Comparison of ENCODE assay signal across 12 cellular contexts in the genomic region with DNA sequence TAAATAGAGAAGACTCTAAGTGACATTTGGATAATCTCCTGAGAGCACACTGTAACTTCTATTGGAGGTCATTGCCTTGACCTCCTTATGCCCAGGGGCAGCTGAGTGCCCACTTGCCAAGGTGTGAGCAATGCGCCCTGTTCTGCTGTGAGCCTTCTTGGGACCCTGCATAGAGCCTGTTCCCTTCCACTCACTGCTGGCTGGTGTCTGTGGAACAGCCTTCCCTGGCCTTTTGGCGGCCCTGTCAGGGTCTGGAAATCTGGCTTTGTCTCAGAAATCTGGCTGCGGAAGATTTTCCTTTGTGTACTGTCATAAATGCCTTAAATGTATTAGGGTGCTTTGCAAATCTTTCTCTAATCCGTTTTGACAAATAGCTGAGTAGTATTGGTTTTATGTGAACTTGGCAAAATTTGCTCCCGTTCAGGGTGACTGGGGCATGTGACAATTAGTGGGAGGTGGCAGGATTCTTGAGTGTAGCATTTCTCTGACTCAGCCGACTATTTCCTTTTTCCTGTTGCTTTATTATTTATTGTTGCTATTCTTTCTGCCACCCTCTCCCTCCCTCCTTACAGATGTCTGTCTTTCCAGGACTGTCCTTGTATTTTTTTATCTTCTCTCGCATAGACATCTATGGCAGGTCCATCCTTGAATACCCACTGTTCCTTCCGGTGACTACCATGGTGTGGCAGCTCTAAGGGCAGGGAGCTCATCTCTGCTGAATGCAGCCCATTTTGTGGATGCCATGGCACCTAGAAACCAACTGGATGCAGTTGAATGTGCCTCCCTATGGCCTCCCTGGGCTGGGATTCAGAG. TPM values are rescaled to one million over a fixed set of nuclear protein-coding genes. Genes with fewer than 3 reads are reported as not detected.
DNase-seq lines count a peak whose midpoint lies in the region; ATAC-seq and TF ChIP-seq lines count a peak whose summit lies in the region.
"Had no signal": no experiment of that assay in that cellular context is flagged by ENCODE, and none has a peak within 500 bp of the region (broad histone marks: within the 10 kb centered on the region; RNA-seq: fewer than 3 reads in every experiment).

No MANE protein-coding gene starts in this region.

- H3K36me3 Mint-ChIP-seq in activated T-cell treated with anti-CD3 and anti-CD28 coated beads, Interleukin-2, amount 50 U/mL, for 72 hours (ENCODE audit: insufficient read depth in 2 of 2), result peaks cover 0 to 4% of the 10 kb centered on the region in 2 donors
- no peaks in the 10 kb centered on the region for H3K36me3 Mint-ChIP-seq in endothelial cell (ENCODE audit: low read depth, unreplicated experiment)

- H3K27ac ChIP-seq in mucosa of rectum (ENCODE audit: low read depth in 2 of 2, low read length in 2 of 2), result peak overlapping the region; percentile 2 to 35
- peak overlapping the region; percentile 44 for H3K27ac ChIP-seq in upper lobe of right lung

- TF ChIP-seq CTCF in endothelial cell (IDR thresholded peaks at IDR 0.05; ENCODE audit: unreplicated experiment) (no peak), upper lobe of right lung (IDR thresholded peaks at IDR 0.05) (no peak), GM10248 (IDR thresholded peaks at IDR 0.05; ENCODE audit: control extremely low read depth, extremely low read depth, low read depth, missing control alignments) (no peak)

- POLR2A ChIA-PET in GM10248 (lab: Yijun Ruan, JAX), result no interaction called here

- ATAC-seq in activated T-cell treated with anti-CD3 and anti-CD28 coated beads, Interleukin-2, amount 50 U/mL, for 72 hours (replicated peaks in 1 of 2), result no peak
- ATAC-seq in upper lobe of right lung, result peak; percentile 48

- peaks cover 39% of the 10 kb centered on the region for H3K4me1 Mint-ChIP-seq in activated T-cell treated with anti-CD3 and anti-CD28 coated beads, Interleukin-2, amount 50 U/mL, for 72 hours (ENCODE audit: low read depth)
- H3K4me1 Mint-ChIP-seq in endothelial cell (ENCODE audit: unreplicated experiment), result peaks cover 36% of the 10 kb centered on the region

- peak; percentile 14 for DNase-seq in activated T-cell treated with anti-CD3 and anti-CD28 coated beads, Interleukin-2, amount 50 U/mL, for 1 hour
- no peak for DNase-seq in activated T-cell treated with anti-CD3 and anti-CD28 coated beads, Interleukin-2, amount 50 U/mL, for 72 hours
- no peak for DNase-seq in endothelial cell (ENCODE audit: low spot score)
- DNase-seq in upper lobe of right lung, result peak; percentile 32
- no peak for DNase-seq in GM10248 (ENCODE audit: extremely low spot score)
- no peak for DNase-seq in GDM1 (lab: John Stamatoyannopoulos, UW)
- DNase-seq in dedifferentiated amniotic fluid mesenchymal stem cell (ENCODE audit: extremely low spot score), result no peak
- DNase-seq: amygdala, mesendoderm, SHP77 had no signal

- no peaks in the 10 kb centered on the region for H3K36me3 ChIP-seq in mucosa of rectum (ENCODE audit: control insufficient read depth in 2 of 2, insufficient read depth in 2 of 2, low read length in 2 of 2)
- no peaks in the 10 kb centered on the region for H3K36me3 ChIP-seq in upper lobe of right lung
- H3K36me3 ChIP-seq: tibial nerve had no signal

- CTCF ChIA-PET in GM10248 (lab: Yijun Ruan, JAX), result interaction anchor here (1.5 kb wide), 1 partner anchor 167 kb away, joined by 3 read pairs; no protein-coding TSS in a partner anchor

- H3K9me3 ChIP-seq in mucosa of rectum (ENCODE audit: control insufficient read depth in 2 of 2, low read length in 2 of 2) (no peaks in the 10 kb centered on the region), upper lobe of right lung (no peaks in the 10 kb centered on the region)
- H3K9me3 ChIP-seq: tibial nerve had no signal

- H3K4me1 ChIP-seq in mucosa of rectum (ENCODE audit: control insufficient read depth in 2 of 2, insufficient read depth in 2 of 2, low read length in 2 of 2), result peaks cover 3 to 5% of the 10 kb centered on the region in 2 donors
- peaks cover 32% of the 10 kb centered on the region for H3K4me1 ChIP-seq in upper lobe of right lung

- intact Hi-C loops in upper lobe of right lung (cut with DNase I), result no loop called here

- peaks cover 4% of the 10 kb centered on the region for H3K27me3 Mint-ChIP-seq in activated T-cell treated with anti-CD3 and anti-CD28 coated beads, Interleukin-2, amount 50 U/mL, for 72 hours (ENCODE audit: low read depth)
- peaks cover 11% of the 10 kb centered on the region for H3K27me3 Mint-ChIP-seq in endothelial cell (ENCODE audit: unreplicated experiment)

- H3K4me3 Mint-ChIP-seq in activated T-cell treated with anti-CD3 and anti-CD28 coated beads, Interleukin-2, amount 50 U/mL, for 72 hours, result peak overlapping the region in 1 of 2 donors; percentile 16
- H3K4me3 Mint-ChIP-seq in endothelial cell (ENCODE audit: unreplicated experiment), result no peak overlapping the region

- no peak overlapping the region for H3K9ac ChIP-seq in mucosa of rectum (ENCODE audit: low read depth in 1 of 2, low read length in 2 of 2)

- no peak overlapping the region for H3K27ac Mint-ChIP-seq in activated T-cell treated with anti-CD3 and anti-CD28 coated beads, Interleukin-2, amount 50 U/mL, for 72 hours
- H3K27ac Mint-ChIP-seq in endothelial cell (ENCODE audit: unreplicated experiment), result peak overlapping the region; percentile 52

- H3K27me3 ChIP-seq in mucosa of rectum (ENCODE audit: control insufficient read depth in 2 of 2, insufficient read depth in 2 of 2, low read length in 2 of 2), result no peaks in the 10 kb centered on the region
- no peaks in the 10 kb centered on the region for H3K27me3 ChIP-seq in upper lobe of right lung
- H3K27me3 ChIP-seq: tibial nerve had no signal

- H3K4me3 ChIP-seq in mucosa of rectum (ENCODE audit: low read length in 2 of 2) (no peak overlapping the region), upper lobe of right lung (no peak overlapping the region)
- H3K4me3 ChIP-seq: tibial nerve had no signal

- no peaks in the 10 kb centered on the region for H3K9me3 Mint-ChIP-seq in activated T-cell treated with anti-CD3 and anti-CD28 coated beads, Interleukin-2, amount 50 U/mL, for 72 hours
- H3K9me3 Mint-ChIP-seq in endothelial cell (ENCODE audit: unreplicated experiment), result no peaks in the 10 kb centered on the region

RNA-seq across cellular contexts. Expression of a gene that starts 41.8 kb away (rescaled TPM):
- 10 to 100 TPM; 46.0 to 47.2 TPM for total RNA-seq in activated T-cell treated with anti-CD3 and anti-CD28 coated beads, Interleukin-2, amount 50 U/mL, for 72 hours
- total RNA-seq in endothelial cell (ENCODE audit: unreplicated experiment) (34.1 TPM), upper lobe of right lung (18.4 TPM)

Comparison
In these comparisons a context has a peak if more than half of its experiments do, and no peak if none do; other contexts are left out.
1. DNase-seq: peak in activated T-cell treated with anti-CD3 and anti-CD28 coated beads, Interleukin-2, amount 50 U/mL, for 1 hour (single experiment) and upper lobe of right lung (single experiment); none in activated T-cell treated with anti-CD3 and anti-CD28 coated beads, Interleukin-2, amount 50 U/mL, for 72 hours (0 of 2), endothelial cell (single experiment), GM10248 (single experiment), GDM1 (single experiment) and dedifferentiated amniotic fluid mesenchymal stem cell (single experiment).